ENCODE assay signal across 11 cellular contexts in genomic region chr21:46127239-46128105, GRCh38. TPM values are rescaled to one million over a fixed set of nuclear protein-coding genes. Genes with fewer than 3 reads are reported as not detected.
DNase-seq lines count a peak whose midpoint lies in the region; ATAC-seq and TF ChIP-seq lines count a peak whose summit lies in the region.
"Had no signal": no experiment of that assay in that cellular context is flagged by ENCODE, and none has a peak within 500 bp of the region (broad histone marks: within the 10 kb centered on the region; RNA-seq: fewer than 3 reads in every experiment).

No MANE protein-coding gene starts in this region.

- H3K4me1 ChIP-seq in cardiac muscle cell (ENCODE audit: low read depth) (peaks cover 31% of the 10 kb centered on the region), uterus (peaks cover 0 to 3% of the 10 kb centered on the region in 2 donors)
- H3K4me1 ChIP-seq: thyroid gland had no signal

- H3K36me3 ChIP-seq in cardiac muscle cell (no peaks in the 10 kb centered on the region), uterus (no peaks in the 10 kb centered on the region)
- H3K36me3 ChIP-seq: neutrophil had no signal

- DNase-seq in activated effector memory CD4-positive, alpha-beta T cell treated with anti-CD3 and anti-CD28 coated beads, Interleukin-2, amount 50 U/mL, for 16 hours = peak; percentile 56
- DNase-seq in activated effector memory CD4-positive, alpha-beta T cell treated with Interleukin-2 at 50 U/mL for 16 hours = no peak
- no peak for DNase-seq in cardiac muscle cell (ENCODE audit: low read depth in 1 of 2, low spot score in 1 of 2)
- DNase-seq in mesenteric fat pad (ENCODE audit: low spot score) = peak; percentile 82
- DNase-seq in uterus = peak; percentile 27 to 29
- DNase-seq: MM.1S had no signal

- ATAC-seq in GM19395 (IDR thresholded peaks at IDR 0.05; ENCODE audit: unreplicated experiment) = no peak
- ATAC-seq in GM21528 (IDR thresholded peaks at IDR 0.05; ENCODE audit: low FRiP score, unreplicated experiment) = no peak
- ATAC-seq in HG02588 (IDR thresholded peaks at IDR 0.05; ENCODE audit: unreplicated experiment) = no peak

- no peaks in the 10 kb centered on the region for H3K9me3 ChIP-seq in cardiac muscle cell (ENCODE audit: low read depth)
- H3K9me3 ChIP-seq in uterus = no peaks in the 10 kb centered on the region
- H3K9me3 ChIP-seq: neutrophil, thyroid gland had no signal

- peak overlapping the region; percentile 98 for H3K27ac ChIP-seq in cardiac muscle cell
- peak overlapping the region; percentile 32 to 33 for H3K27ac ChIP-seq in uterus
- H3K27ac ChIP-seq: neutrophil, thyroid gland had no signal

- TF ChIP-seq CTCF in cardiac muscle cell (IDR thresholded peaks at IDR 0.05; ENCODE audit: low read depth, low read length) = no peak
- TF ChIP-seq CTCF in uterus (IDR thresholded peaks at IDR 0.05) = no peak

- H3K27me3 ChIP-seq in cardiac muscle cell (no peaks in the 10 kb centered on the region), uterus (no peaks in the 10 kb centered on the region)
- H3K27me3 ChIP-seq: neutrophil, thyroid gland had no signal

- intact Hi-C loops in uterus (cut with DNase I; ENCODE audit: low total_unique reads) = loop anchor here (10.0 kb wide), 1 partner anchor 953 kb away; no protein-coding TSS in a partner anchor

- H3K4me3 ChIP-seq in cardiac muscle cell (no peak overlapping the region), uterus (no peak overlapping the region)
- H3K4me3 ChIP-seq: thyroid gland had no signal

- no peak for TF ChIP-seq POLR2A in uterus (IDR thresholded peaks at IDR 0.05)

RNA-seq across cellular contexts. Expression of gene FTCD, which starts 27.9 kb away (rescaled TPM):
- total RNA-seq in cardiac muscle cell = 9.5 and 18.9 TPM in 2 replicates
- polyA plus RNA-seq in cardiac muscle cell = 27.4 and 31.1 TPM in 2 replicates
- 0.32 TPM for total RNA-seq in mesenteric fat pad
- total RNA-seq in uterus = 1 to 10 TPM in 2 of 4 donors, not detected in 2; 4.5 to 7.0 TPM

RNA-seq across cellular contexts. Expression of gene COL6A2, which starts 29.6 kb away (rescaled TPM):
- total RNA-seq in cardiac muscle cell = 212 and 260 TPM in 2 replicates
- 153 and 216 TPM in 2 replicates for polyA plus RNA-seq in cardiac muscle cell
- total RNA-seq in mesenteric fat pad = 735 TPM
- total RNA-seq in uterus = 1,000 to 10,000 TPM in 2 of 4 donors, 100 to 1,000 TPM in 2; 321 to 1,200 (median 948) TPM

RNA-seq across cellular contexts. Expression of gene SPATC1L, which starts 56.8 kb away (rescaled TPM):
- total RNA-seq in cardiac muscle cell = 45.7 and 58.8 TPM in 2 replicates
- 63.0 and 69.2 TPM in 2 replicates for polyA plus RNA-seq in cardiac muscle cell
- total RNA-seq in mesenteric fat pad = 5.9 TPM
- total RNA-seq in uterus = 1 to 10 TPM in 3 of 4 donors, not detected in 1; 4.9 to 10.0 (median 6.4) TPM

Comparison
In these comparisons a context has a peak if more than half of its experiments do, and no peak if none do; other contexts are left out.
1. DNase-seq: peak in activated effector memory CD4-positive, alpha-beta T cell treated with anti-CD3 and anti-CD28 coated beads, Interleukin-2, amount 50 U/mL, for 16 hours (single experiment), mesenteric fat pad (single experiment) and uterus (2 of 2); none in activated effector memory CD4-positive, alpha-beta T cell treated with Interleukin-2 at 50 U/mL for 16 hours (single experiment) and cardiac muscle cell (0 of 2).